Comparison of ENCODE assay signal across 8 cellular contexts in the genomic region with DNA sequence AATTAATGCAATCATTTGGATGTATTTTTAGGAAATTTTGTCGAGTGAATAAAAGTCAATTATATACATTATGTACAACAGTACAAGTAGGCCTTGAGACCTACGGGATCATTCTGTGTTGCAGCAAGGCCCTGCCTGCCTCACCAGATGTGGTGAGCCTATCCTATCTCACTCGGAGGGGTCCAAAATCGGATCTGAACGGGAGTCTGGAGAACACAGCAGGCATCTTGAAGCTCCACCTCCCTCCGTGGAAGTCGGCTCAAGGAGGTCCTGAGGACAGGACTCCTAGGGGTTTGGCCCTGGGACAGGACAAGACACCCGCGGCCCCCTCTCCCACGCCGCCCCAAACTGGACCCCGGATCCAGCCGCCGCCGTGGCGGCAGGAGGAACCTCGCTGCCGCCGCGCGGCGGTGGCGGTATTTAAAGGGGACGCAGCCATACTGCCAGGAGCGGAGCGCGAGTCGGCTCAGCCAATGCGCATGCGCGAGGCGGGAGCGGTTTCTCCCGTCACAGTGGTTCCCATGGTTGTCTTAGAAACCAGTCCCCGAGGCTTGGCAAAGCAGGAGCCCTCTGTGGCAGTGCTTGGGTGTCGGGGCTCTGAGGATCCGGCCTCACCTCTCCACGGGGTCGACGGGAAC.
DNase-seq lines count a peak whose midpoint lies in the region; ATAC-seq and TF ChIP-seq lines count a peak whose summit lies in the region.
"Not testable (repeated sequence)": the region's sequence is repeated elsewhere in the genome, so short reads cannot be mapped to it uniquely, and the experiment has no call there.

No MANE protein-coding gene starts in this region.

- in situ Hi-C loops in Panc1 (cut with HindIII; ENCODE audit: low pct_unique_long_range_greater_than_20kb, low sequenced_read_pairs) = not testable (repeated sequence)

- TF ChIP-seq CTCF in Panc1 (IDR thresholded peaks at IDR 0.05); colonic mucosa (IDR thresholded peaks at IDR 0.05); vagina (IDR thresholded peaks at IDR 0.05): not testable (repeated sequence)

- not testable (repeated sequence) for H3K27ac ChIP-seq in Panc1 (ENCODE audit: low read length); vagina
- H3K27ac ChIP-seq in colonic mucosa = peak overlapping the region; percentile 18

- DNase-seq in Panc1 (ENCODE audit: low read depth, low spot score); vagina (ENCODE audit: extremely low spot score in 2 of 2): not testable (repeated sequence)
- DNase-seq in activated CD8-positive, alpha-beta memory T cell treated with anti-CD3 and anti-CD28 coated beads, Interleukin-2, amount 50 U/mL, for 4 hours = peak; percentile 83
- DNase-seq in colonic mucosa (peak; percentile 94), mucosa of gallbladder (ENCODE audit: low spot score) (peak; percentile 94)
- DNase-seq in stimulated activated CD4-positive, alpha-beta T cell treated with anti-CD3 and anti-CD28 coated beads, Interleukin-4, amount 100 ng/mL, for 48 hours (ENCODE audit: low read depth in 2 of 2) = peak; percentile 69 to 79

- not testable (repeated sequence) for H3K4me1 ChIP-seq in Panc1 (ENCODE audit: control insufficient read depth, insufficient read depth, low read length); colonic mucosa; vagina

- POLR2A ChIA-PET in Panc1 (lab: Charles Lee) = not testable (repeated sequence)

- not testable (repeated sequence) for H3K4me3 ChIP-seq in Panc1 (ENCODE audit: low read depth in 2 of 2, low read length in 2 of 2)
- H3K4me3 ChIP-seq in colonic mucosa (peak overlapping the region; percentile 38), vagina (peak overlapping the region; percentile 34 to 37)

- ATAC-seq in GM19372 (IDR thresholded peaks at IDR 0.05; ENCODE audit: low read depth, unreplicated experiment) (peak; percentile 62), HG02885 (IDR thresholded peaks at IDR 0.05; ENCODE audit: poor library complexity, unreplicated experiment) (peak; percentile 82), Panc1 (peak; percentile 81)

- intact Hi-C loops in Panc1 (cut with micrococcal nuclease; ENCODE audit: unreplicated experiment); colonic mucosa (cut with DNase I); vagina (cut with DNase I): not testable (repeated sequence)

- not testable (repeated sequence) for H3K9me3 ChIP-seq in Panc1 (ENCODE audit: control insufficient read depth, insufficient read depth, low read depth, low read length); colonic mucosa; vagina

- H3K27me3 ChIP-seq in Panc1 (ENCODE audit: control insufficient read depth, insufficient read depth, low read length); colonic mucosa; vagina: not testable (repeated sequence)

- not testable (repeated sequence) for BruUV-seq in Panc1 (replicated peaks; lab: Mats Ljungman, UMichigan)

- not testable (repeated sequence) for H3K9ac ChIP-seq in colonic mucosa (ENCODE audit: low read depth in 2 of 2, low read length in 2 of 2)

- TF ChIP-seq POLR2A in vagina (IDR thresholded peaks at IDR 0.05) = not testable (repeated sequence)

- H3K36me3 ChIP-seq in Panc1 (ENCODE audit: control insufficient read depth, insufficient read depth, low read length); colonic mucosa; vagina: not testable (repeated sequence)

- CTCF ChIA-PET in Panc1 (lab: Charles Lee) = not testable (repeated sequence)
